In the genomic region with DNA sequence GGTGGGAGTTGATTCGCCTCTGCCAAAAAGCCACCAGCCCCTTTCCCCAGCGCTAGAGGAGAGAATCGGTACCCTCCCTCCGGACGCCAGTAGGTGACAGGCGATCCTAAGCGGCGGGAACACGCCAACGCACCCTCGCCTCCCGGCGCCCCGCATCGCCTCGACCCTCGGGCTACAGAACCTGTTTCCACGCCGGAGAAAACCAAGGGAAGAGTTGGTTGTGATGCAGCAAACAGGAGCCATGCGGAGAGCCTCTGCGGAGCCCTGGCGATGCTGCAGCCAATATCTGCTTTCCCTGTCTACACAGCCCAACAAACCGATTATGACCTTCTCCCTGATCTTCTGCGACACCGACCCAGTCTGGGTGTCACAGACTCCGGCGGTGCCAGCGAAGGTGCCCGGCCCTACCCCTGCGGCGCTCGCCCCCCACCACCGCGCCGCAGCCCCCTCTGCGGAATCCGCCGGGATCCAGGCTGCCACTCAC, we compare ENCODE assay signal across 8 cellular contexts. TPM values are rescaled to one million over a fixed set of nuclear protein-coding genes. Genes with fewer than 3 reads are reported as not detected.
A peak's percentile ranks its signal among the peaks of the same experiment; 100 is the strongest.
DNase-seq lines count a peak whose midpoint lies in the region; ATAC-seq, FAIRE-seq and TF ChIP-seq lines count a peak whose summit lies in the region.

No MANE protein-coding gene starts in this region.

- no peaks in the 10 kb centered on the region for H3K9me3 Mint-ChIP-seq in endothelial cell (ENCODE audit: unreplicated experiment)

- H3K4me3 ChIP-seq in SK-N-SH (ENCODE audit: low read depth in 2 of 2, low read length in 1 of 2) = peak overlapping the region; percentile 61 to 62
- H3K4me3 ChIP-seq in mucosa of stomach (ENCODE audit: low read length) = peak overlapping the region; percentile 65
- H3K4me3 ChIP-seq in Karpas-422 (ENCODE audit: low read length) = no peak overlapping the region

- no peak overlapping the region for H3K27ac ChIP-seq in C4-2B
- H3K27ac ChIP-seq in SK-N-SH (ENCODE audit: low read depth in 2 of 2, low read length in 1 of 2) = peak overlapping the region in 1 of 2 experiments; percentile 58; a peak in 2 of 4 replicates
- H3K27ac ChIP-seq in Karpas-422 (ENCODE audit: low read length) = no peak overlapping the region

- H3K79me2 ChIP-seq in SK-N-SH (ENCODE audit: insufficient read depth) = no peaks in the 10 kb centered on the region
- H3K79me2 ChIP-seq in Karpas-422 (ENCODE audit: low read length) = no peaks in the 10 kb centered on the region

- peak; percentile 73 for TF ChIP-seq RAD21 in SK-N-SH (IDR thresholded peaks at IDR 0.05; ENCODE audit: low read length)

- peaks cover 5% of the 10 kb centered on the region for H3K36me3 Mint-ChIP-seq in endothelial cell (ENCODE audit: low read depth, unreplicated experiment)

- peak; percentile 57 for TF ChIP-seq CTCF in C4-2B (conservative IDR thresholded peaks at IDR 0.05)
- TF ChIP-seq CTCF in SK-N-SH (IDR thresholded peaks at IDR 0.05) = peak; percentile 43
- TF ChIP-seq CTCF in endothelial cell (IDR thresholded peaks at IDR 0.05; ENCODE audit: unreplicated experiment) = peak; percentile 23

- no peaks in the 10 kb centered on the region for H3F3A ChIP-seq in SK-N-SH (replicated peaks; ENCODE audit: insufficient read depth)

- H4K20me1 ChIP-seq in SK-N-SH (ENCODE audit: insufficient read depth) (no peaks in the 10 kb centered on the region), Karpas-422 (ENCODE audit: insufficient read depth, low read depth, low read length) (no peaks in the 10 kb centered on the region)

- no peaks in the 10 kb centered on the region for H3K36me3 ChIP-seq in SK-N-SH (replicated peaks in 1 of 2; ENCODE audit: control insufficient read depth in 1 of 2, insufficient read depth in 2 of 2, low read length in 1 of 2)
- no peaks in the 10 kb centered on the region for H3K36me3 ChIP-seq in mucosa of stomach (ENCODE audit: control insufficient read depth, insufficient read depth, low read length)
- H3K36me3 ChIP-seq in Karpas-422 (ENCODE audit: insufficient read depth, low read length) = no peaks in the 10 kb centered on the region

- H3K27ac Mint-ChIP-seq in endothelial cell (ENCODE audit: unreplicated experiment) = no peak overlapping the region

- ATAC-seq in HG03175 (IDR thresholded peaks at IDR 0.05; ENCODE audit: unreplicated experiment) = peak; percentile 30

- peak; percentile 64 for FAIRE-seq in GM19239 (lab: Jason Lieb, UNC)

- peaks cover 7 to 27% of the 10 kb centered on the region in 2 experiments; a peak in 3 of 4 replicates for H3K4me1 ChIP-seq in SK-N-SH (ENCODE audit: control insufficient read depth in 1 of 2, insufficient read depth in 2 of 2, low read depth in 1 of 2, low read length in 1 of 2)
- peaks cover 23% of the 10 kb centered on the region for H3K4me1 ChIP-seq in mucosa of stomach (ENCODE audit: control insufficient read depth, insufficient read depth, low read length)
- H3K4me1 ChIP-seq in Karpas-422 (ENCODE audit: low read length) = no peaks in the 10 kb centered on the region

- peaks cover 22% of the 10 kb centered on the region for H3K4me1 Mint-ChIP-seq in endothelial cell (ENCODE audit: unreplicated experiment)

- CTCF ChIA-PET in SK-N-SH (lab: Yijun Ruan, JAX) = interaction anchor here (0.6 to 2.6 kb wide), 13 partner anchors 10 to 750 kb away, joined by 3 to 23 read pairs (median 4); no protein-coding TSS in a partner anchor

- H2AFZ ChIP-seq in SK-N-SH (ENCODE audit: low read depth) (peak overlapping the region; percentile 76), Karpas-422 (ENCODE audit: low read length) (no peak overlapping the region)

- H3K4me2 ChIP-seq in SK-N-SH = peak overlapping the region; percentile 97
- no peak overlapping the region for H3K4me2 ChIP-seq in Karpas-422 (ENCODE audit: low read depth, low read length, poor library complexity, severe bottlenecking)

- H3K9me2 ChIP-seq in SK-N-SH (no peaks in the 10 kb centered on the region), Karpas-422 (replicated peaks; ENCODE audit: insufficient read depth, low read length) (no peaks in the 10 kb centered on the region)

- DNase-seq in GM19239 (ENCODE audit: insufficient read length, low spot score) = peak; percentile 10
- peak; percentile 74 for DNase-seq in SK-N-SH
- peak; percentile 57 for DNase-seq in endothelial cell (ENCODE audit: low spot score)
- no peak for DNase-seq in Karpas-422
- no peak for DNase-seq in GM19240 (ENCODE audit: insufficient read length, low spot score)

- peaks cover 33% of the 10 kb centered on the region for H3K27me3 ChIP-seq in SK-N-SH (ENCODE audit: insufficient read depth)
- no peaks in the 10 kb centered on the region for H3K27me3 ChIP-seq in mucosa of stomach (ENCODE audit: control insufficient read depth, insufficient read depth, low read length)
- no peaks in the 10 kb centered on the region for H3K27me3 ChIP-seq in Karpas-422 (ENCODE audit: low read length)

- peaks cover 9% of the 10 kb centered on the region for H3K27me3 Mint-ChIP-seq in endothelial cell (ENCODE audit: unreplicated experiment)

- peak overlapping the region; percentile 88 for H3K4me3 Mint-ChIP-seq in endothelial cell (ENCODE audit: unreplicated experiment)

- no peak for TF ChIP-seq EP300 in SK-N-SH (IDR thresholded peaks at IDR 0.05; ENCODE audit: borderline replicate concordance in 1 of 2, low read depth in 1 of 2, low read length in 1 of 2)

- POLR2A ChIA-PET in SK-N-SH (lab: Yijun Ruan, JAX) = interaction anchor here (1.0 kb wide), 1 partner anchor 15 kb away, joined by 3 read pairs; no protein-coding TSS in a partner anchor

- 0% methylated on average over 24 of the region's 38 CpGs for WGBS in SK-N-SH (ENCODE audit: low lambda C conversion rate)

- no peak overlapping the region for H3K9ac ChIP-seq in SK-N-SH
- H3K9ac ChIP-seq in mucosa of stomach (ENCODE audit: low read length) = peak overlapping the region; percentile 66
- no peak overlapping the region for H3K9ac ChIP-seq in Karpas-422 (ENCODE audit: low read length)

- H3K9me3 ChIP-seq in SK-N-SH (no peaks in the 10 kb centered on the region), mucosa of stomach (ENCODE audit: control insufficient read depth, low read length) (no peaks in the 10 kb centered on the region), Karpas-422 (ENCODE audit: low read length) (no peaks in the 10 kb centered on the region)

TF ChIP-seq in SK-N-SH, 30 proteins besides CTCF, POLR2A, EP300 and RAD21:
- peak; percentile 30; the same call in 1 of the 2 replicates for TF ChIP-seq MXI1 (IDR thresholded peaks at IDR 0.05; ENCODE audit: low read depth, low read length)
- 0 out of 2 replicates have a peak, but pooled peaks have one; percentile 14 for TF ChIP-seq GATA2 (CRISPR knock-in tag; IDR thresholded peaks at IDR 0.05)
- TF ChIP-seq SMC3 (IDR thresholded peaks at IDR 0.05; ENCODE audit: low read depth, low read length) = peak; percentile 43; the same call in 1 of the 2 replicates
- TF ChIP-seq, protein P1, sequence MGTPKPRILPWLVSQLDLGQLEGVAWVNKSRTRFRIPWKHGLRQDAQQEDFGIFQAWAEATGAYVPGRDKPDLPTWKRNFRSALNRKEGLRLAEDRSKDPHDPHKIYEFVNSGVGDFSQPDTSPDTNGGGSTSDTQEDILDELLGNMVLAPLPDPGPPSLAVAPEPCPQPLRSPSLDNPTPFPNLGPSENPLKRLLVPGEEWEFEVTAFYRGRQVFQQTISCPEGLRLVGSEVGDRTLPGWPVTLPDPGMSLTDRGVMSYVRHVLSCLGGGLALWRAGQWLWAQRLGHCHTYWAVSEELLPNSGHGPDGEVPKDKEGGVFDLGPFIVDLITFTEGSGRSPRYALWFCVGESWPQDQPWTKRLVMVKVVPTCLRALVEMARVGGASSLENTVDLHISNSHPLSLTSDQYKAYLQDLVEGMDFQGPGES (IDR thresholded peaks at IDR 0.05; ENCODE audit: low read depth, low read length) = no peak

RNA-seq across cellular contexts. Expression of a gene that starts 0.5 kb away (rescaled TPM):
- polyA plus RNA-seq in SK-N-SH (2012; rRNA removed) = 0.45 and 1.2 TPM in 2 replicates
- polyA plus RNA-seq in SK-N-SH (2012; cell fraction: cytosol; rRNA removed) = 0.48 and 0.55 TPM in 2 replicates
- 0.56 and 1.5 TPM in 2 replicates for polyA plus RNA-seq in SK-N-SH (2012; cell fraction: nucleus; rRNA removed)
- total RNA-seq in endothelial cell (ENCODE audit: unreplicated experiment) = 15.6 TPM
- total RNA-seq in Karpas-422 (2014; rRNA removed; shearing (Covaris generic); ENCODE audit: low replicate concordance) = 1.1 and 1.9 TPM in 2 replicates

Comparison
In these comparisons a context has a peak if more than half of its experiments do, and no peak if none do; other contexts are left out.
1. DNase-seq: peak in GM19239 (single experiment), SK-N-SH (single experiment) and endothelial cell (single experiment); none in Karpas-422 (single experiment) and GM19240 (single experiment).
2. Peak in every context shown above with its lines, with median percentiles within 50 percentile points of each other: CTCF ChIP-seq.